16 cellular contexts compared by ENCODE assay signal in the genomic region with DNA sequence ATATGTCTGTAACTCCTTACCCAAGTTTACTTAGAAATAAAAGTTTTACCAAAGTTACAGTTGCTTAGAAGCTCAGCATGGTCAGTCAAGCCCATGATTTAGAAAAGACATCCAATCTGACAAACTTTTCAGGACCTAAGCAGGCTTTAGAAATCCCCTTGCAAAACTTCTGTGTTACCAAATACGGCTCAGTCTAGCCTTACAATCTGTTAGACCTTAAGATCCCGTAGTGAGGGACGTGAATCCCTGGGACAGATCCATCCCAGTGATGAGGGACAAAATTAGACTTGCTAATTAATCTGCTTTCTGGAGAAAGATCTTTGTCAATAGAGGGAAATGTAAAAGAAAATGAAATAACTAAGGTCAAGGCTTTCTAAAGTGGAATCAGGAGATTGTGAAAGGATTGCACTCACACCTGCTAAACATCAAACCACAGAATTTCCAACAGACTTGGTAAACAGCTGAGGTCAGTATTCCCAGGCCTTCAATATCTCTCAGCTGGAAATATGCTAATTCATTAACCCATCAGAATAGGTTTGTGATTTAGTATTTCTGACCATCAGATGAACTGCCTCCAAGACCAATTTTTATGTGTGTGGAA.
"Had no signal": no experiment of that assay in that cellular context is flagged by ENCODE, and none has a peak within 500 bp of the region (broad histone marks: within the 10 kb centered on the region; RNA-seq: fewer than 3 reads in every experiment).

No MANE protein-coding gene starts in this region.

- H3K4me3 ChIP-seq: cardiac muscle cell, gastroesophageal sphincter, stomach, thoracic aorta had no signal

- H3K27ac ChIP-seq: cardiac muscle cell, gastroesophageal sphincter, stomach, thoracic aorta, VCaP had no signal

- DNase-seq: activated CD4-positive, alpha-beta T cell treated with anti-CD3 and anti-CD28 coated beads for 36 hours; activated CD8-positive, alpha-beta memory T cell treated with anti-CD3 and anti-CD28 coated beads, Interleukin-2, amount 50 U/mL, for 4 hours; activated CD8-positive, alpha-beta T cell treated with anti-CD3 and anti-CD28 coated beads for 36 hours; activated T-cell treated with anti-CD3 and anti-CD28 coated beads, Interleukin-2, amount 50 U/mL, for 72 hours; hippocampal formation; immature natural killer cell; left colon; mammary epithelial cell; nephron progenitor cell; stomach; T-cell; T1000 had no signal

- H3K4me1 ChIP-seq: gastroesophageal sphincter, stomach had no signal

- ATAC-seq: activated CD4-positive, alpha-beta T cell treated with anti-CD3 and anti-CD28 coated beads for 36 hours; activated CD8-positive, alpha-beta T cell treated with anti-CD3 and anti-CD28 coated beads for 36 hours; activated T-cell treated with anti-CD3 and anti-CD28 coated beads, Interleukin-2, amount 50 U/mL, for 72 hours; gastroesophageal sphincter; left colon; T-cell had no signal

- H3K9me3 ChIP-seq: gastroesophageal sphincter, stomach, thoracic aorta had no signal

- H3K27me3 ChIP-seq: cardiac muscle cell, gastroesophageal sphincter, stomach had no signal

- H3K36me3 ChIP-seq: cardiac muscle cell, gastroesophageal sphincter, stomach, thoracic aorta had no signal
